22 cellular contexts compared by ENCODE assay signal in the genomic region with DNA sequence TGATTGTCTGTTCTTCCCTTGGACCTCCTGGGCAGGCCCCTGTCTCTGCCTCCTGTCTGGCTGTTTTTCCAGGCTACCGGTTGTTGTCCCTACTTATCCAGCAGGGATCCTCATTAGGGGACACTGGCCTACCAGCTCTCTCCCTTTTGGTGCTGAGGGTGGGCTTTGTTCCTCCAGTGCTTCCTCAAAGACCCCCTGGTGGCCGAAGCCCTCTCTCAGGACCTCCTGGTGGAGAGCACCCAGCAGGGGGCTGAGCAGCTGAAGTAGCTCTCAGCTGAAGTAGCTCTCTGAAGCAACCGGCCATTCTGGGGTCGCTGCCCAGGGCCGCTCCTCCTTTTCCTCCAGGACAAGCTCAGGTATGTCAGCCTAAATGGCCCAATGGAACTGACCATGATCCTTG. TPM values are rescaled to one million over a fixed set of nuclear protein-coding genes. Genes with fewer than 3 reads are reported as not detected.
"Had no signal": no experiment of that assay in that cellular context is flagged by ENCODE, and none has a peak within 500 bp of the region (broad histone marks: within the 10 kb centered on the region; RNA-seq: fewer than 3 reads in every experiment).

No MANE protein-coding gene starts in this region.

- DNase-seq: activated CD4-positive, alpha-beta T cell treated with anti-CD3 and anti-CD28 coated beads for 4 hours; activated CD4-positive, alpha-beta T cell treated with anti-CD3 and anti-CD28 coated beads, Interleukin-2, amount 50 U/mL, for 48 hours; activated CD4-positive, CD25-positive, alpha-beta regulatory T cell; activated CD8-positive, alpha-beta memory T cell treated with anti-CD3 and anti-CD28 coated beads, Interleukin-2, amount 50 U/mL, for 48 hours; activated naive CD4-positive, alpha-beta T cell; activated T-cell treated with anti-CD3 and anti-CD28 coated beads, Interleukin-2, amount 50 U/mL, for 4 hours; adrenal gland; central memory CD4-positive, alpha-beta T cell; effector memory CD4-positive, alpha-beta T cell; hippocampal formation; midbrain; stimulated activated CD4-positive, alpha-beta T cell treated with anti-CD3 and anti-CD28 coated beads, Interleukin-4, amount 100 ng/mL, for 1 hour; stimulated activated naive CD4-positive, alpha-beta T cell; T1000 had no signal

- H3K79me2 ChIP-seq: parathyroid adenoma had no signal

- H3K9ac ChIP-seq: parathyroid adenoma had no signal

- H3K4me1 ChIP-seq: adrenal gland, ascending aorta, esophagus muscularis mucosa, parathyroid adenoma had no signal

- ATAC-seq: activated T-cell treated with anti-CD3 and anti-CD28 coated beads, Interleukin-2, amount 50 U/mL, for 4 hours; sciatic nerve had no signal

- H2AFZ ChIP-seq: parathyroid adenoma had no signal

- H3K9me3 ChIP-seq: adrenal gland, ascending aorta, esophagus muscularis mucosa, thoracic aorta had no signal

- H3K36me3 ChIP-seq: adrenal gland, ascending aorta, esophagus muscularis mucosa, thoracic aorta had no signal

- H3K27ac ChIP-seq: adrenal gland, ascending aorta, esophagus muscularis mucosa, parathyroid adenoma, thoracic aorta had no signal

- H3K4me3 ChIP-seq: adrenal gland, ascending aorta, esophagus muscularis mucosa, thoracic aorta had no signal

- H3K27me3 ChIP-seq: adrenal gland, ascending aorta, esophagus muscularis mucosa had no signal

RNA-seq across cellular contexts. Expression of a gene that starts 27.5 kb away (rescaled TPM):
- total RNA-seq: activated CD8-positive, alpha-beta memory T cell treated with anti-CD3 and anti-CD28 coated beads for 36 hours; activated T-helper 2 cell treated with anti-CD3 and anti-CD28 coated beads, Interferon-gamma antibody, Interleukin-2, Interleukin-4, amounts not matched to agents 10 μg/mL and 5 μg/mL and 100 μg/mL, durations not matched to agents 14 hours and 24 hours and 36 hours; natural killer cell treated with Interleukin-12 subunit alpha and Interleukin-12 subunit beta and Interleukin-15 and Interleukin-18, amount 100 ng/mL, for 72 hours had no signal
